Comparison of ENCODE assay signal across 18 cellular contexts in genomic region chrX:85828771-85829170, GRCh38.
DNase-seq lines count a peak whose midpoint lies in the region; ATAC-seq and TF ChIP-seq lines count a peak whose summit lies in the region.
"Had no signal": no experiment of that assay in that cellular context is flagged by ENCODE, and none has a peak within 500 bp of the region (broad histone marks: within the 10 kb centered on the region; RNA-seq: fewer than 3 reads in every experiment).

No MANE protein-coding gene starts in this region.

- H3K4me1 ChIP-seq in Karpas-422 (ENCODE audit: low read length): no peaks in the 10 kb centered on the region
- H3K4me1 ChIP-seq in suprapubic skin: no peaks in the 10 kb centered on the region
- H3K4me1 ChIP-seq: SJCRH30 had no signal

- H3K36me3 ChIP-seq in Karpas-422 (ENCODE audit: insufficient read depth, low read length) (no peaks in the 10 kb centered on the region), suprapubic skin (no peaks in the 10 kb centered on the region)
- H3K36me3 ChIP-seq: SJCRH30 had no signal

- no peak for TF ChIP-seq EP300 in suprapubic skin (IDR thresholded peaks at IDR 0.05)

- 65% methylated on average over 5 of the region's 5 CpGs for WGBS in suprapubic skin

- H3K9ac ChIP-seq in Karpas-422 (ENCODE audit: low read length): no peak overlapping the region
- H3K9ac ChIP-seq: KMS-11 had no signal

- H2AFZ ChIP-seq in Karpas-422 (ENCODE audit: low read length): no peak overlapping the region

- TF ChIP-seq CTCF in suprapubic skin (IDR thresholded peaks at IDR 0.05): no peak

- H3K79me2 ChIP-seq in Karpas-422 (ENCODE audit: low read length): no peaks in the 10 kb centered on the region

- H3K9me3 ChIP-seq in Karpas-422 (ENCODE audit: low read length) (no peaks in the 10 kb centered on the region), suprapubic skin (no peaks in the 10 kb centered on the region)
- H3K9me3 ChIP-seq: SJCRH30 had no signal

- H3K4me3 ChIP-seq in Karpas-422 (ENCODE audit: low read length) (no peak overlapping the region), suprapubic skin (no peak overlapping the region)
- H3K4me3 ChIP-seq: SJCRH30 had no signal

- DNase-seq in DMS53 (lab: John Stamatoyannopoulos, UW) (peak; percentile 93), NCI-H1105 treated with DMSO at 0.1 percent for 48 hours (lab: John Stamatoyannopoulos, UW) (peak; percentile 92), NCI-H2081 treated with DMSO at 0.1 percent for 48 hours (lab: John Stamatoyannopoulos, UW) (peak; percentile 99), SHP77 treated with DMSO at 0.1 percent for 48 hours (lab: John Stamatoyannopoulos, UW) (peak; percentile 44), SKM-1 treated with dmso at 0.1 percent for 144 hours (lab: John Stamatoyannopoulos, UW; ENCODE audit: unreplicated experiment) (no peak), Karpas-422 (no peak), suprapubic skin (ENCODE audit: low spot score in 2 of 2) (no peak)
- DNase-seq: DMS79 treated with DMSO at 0.1 percent for 48 hours, H7, NCI-H1048, NCI-H2171, NCI-H524, RPMI8226, SJCRH30, T-helper 2 cell had no signal

- no peaks in the 10 kb centered on the region for H4K20me1 ChIP-seq in Karpas-422 (ENCODE audit: insufficient read depth, low read depth, low read length)

- H3K27me3 ChIP-seq in Karpas-422 (ENCODE audit: low read length) (no peaks in the 10 kb centered on the region), suprapubic skin (no peaks in the 10 kb centered on the region)
- H3K27me3 ChIP-seq: SJCRH30 had no signal

- no peak for ATAC-seq in HG02571 (IDR thresholded peaks at IDR 0.05; ENCODE audit: unreplicated experiment)
- ATAC-seq: HepG2 had no signal

- TF ChIP-seq POLR2A in suprapubic skin (IDR thresholded peaks at IDR 0.05): no peak

- H3K9me2 ChIP-seq in Karpas-422 (replicated peaks; ENCODE audit: insufficient read depth, low read length): no peaks in the 10 kb centered on the region

- no peak overlapping the region for H3K27ac ChIP-seq in Karpas-422 (ENCODE audit: low read length)
- no peak overlapping the region for H3K27ac ChIP-seq in suprapubic skin
- H3K27ac ChIP-seq: KMS-11, SJCRH30 had no signal

- no peak overlapping the region for H3K4me2 ChIP-seq in Karpas-422 (ENCODE audit: low read depth, low read length, poor library complexity, severe bottlenecking)
- H3K4me2 ChIP-seq: KMS-11 had no signal

Comparison
In these comparisons a context has a peak if more than half of its experiments do, and no peak if none do; other contexts are left out.
1. DNase-seq: peak in DMS53 (single experiment), NCI-H1105 treated with DMSO at 0.1 percent for 48 hours (single experiment), NCI-H2081 treated with DMSO at 0.1 percent for 48 hours (single experiment) and SHP77 treated with DMSO at 0.1 percent for 48 hours (single experiment); none in SKM-1 treated with dmso at 0.1 percent for 144 hours (single experiment), Karpas-422 (single experiment) and suprapubic skin (0 of 2).